In the genomic region with DNA sequence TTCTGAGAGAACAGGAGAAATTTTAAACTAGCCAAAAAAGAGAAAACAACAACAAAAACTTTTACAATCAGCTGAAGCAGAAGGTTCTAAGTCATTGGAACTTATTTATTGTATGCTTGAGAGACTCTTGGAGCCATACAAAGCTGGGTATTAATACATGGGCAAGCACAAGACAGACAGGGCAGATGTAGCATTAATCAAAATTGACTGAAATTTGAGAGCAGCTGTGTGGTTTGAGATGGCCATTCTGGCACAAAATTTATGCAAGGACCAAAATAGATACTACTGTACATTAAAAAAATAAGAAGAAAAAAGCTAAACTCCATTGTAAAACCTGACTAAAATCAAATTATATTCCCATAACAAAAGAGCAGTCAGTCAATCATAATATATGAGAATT, we compare ENCODE assay signal across 21 cellular contexts.
"Had no signal": no experiment of that assay in that cellular context is flagged by ENCODE, and none has a peak within 500 bp of the region (broad histone marks: within the 10 kb centered on the region; RNA-seq: fewer than 3 reads in every experiment).

No MANE protein-coding gene starts in this region.

- DNase-seq: activated CD4-positive, alpha-beta T cell treated with anti-CD3 and anti-CD28 coated beads for 48 hours; activated CD4-positive, alpha-beta T cell treated with anti-CD3 and anti-CD28 coated beads, Interleukin-2, amount 50 U/mL, for 48 hours; activated CD8-positive, alpha-beta memory T cell treated with anti-CD3 and anti-CD28 coated beads for 24 hours; activated effector memory CD4-positive, alpha-beta T cell treated with anti-CD3 and anti-CD28 coated beads, Interleukin-2, amount 50 U/mL, for 16 hours; activated naive CD4-positive, alpha-beta T cell treated with Interleukin-2 at 50 U/mL for 16 hours; activated naive CD8-positive, alpha-beta T cell treated with anti-CD3 and anti-CD28 coated beads, Interleukin-2, amount 50 U/mL, for 24 hours; activated T-cell treated with anti-CD3 and anti-CD28 coated beads, Interleukin-2, amount 50 U/mL, for 4 hours; amniotic stem cell; body of pancreas; central memory CD4-positive, alpha-beta T cell; KG1; MG63; NCI-H1694; NCI-H2029 treated with DMSO at 0.1 percent for 48 hours; NCI-H345; NCI-H524 treated with DMSO at 0.1 percent for 48 hours; PC-3; SHP77; SW 1271 had no signal

- FAIRE-seq: bronchial epithelial cell, RCC 7860 had no signal
